In the genomic region with DNA sequence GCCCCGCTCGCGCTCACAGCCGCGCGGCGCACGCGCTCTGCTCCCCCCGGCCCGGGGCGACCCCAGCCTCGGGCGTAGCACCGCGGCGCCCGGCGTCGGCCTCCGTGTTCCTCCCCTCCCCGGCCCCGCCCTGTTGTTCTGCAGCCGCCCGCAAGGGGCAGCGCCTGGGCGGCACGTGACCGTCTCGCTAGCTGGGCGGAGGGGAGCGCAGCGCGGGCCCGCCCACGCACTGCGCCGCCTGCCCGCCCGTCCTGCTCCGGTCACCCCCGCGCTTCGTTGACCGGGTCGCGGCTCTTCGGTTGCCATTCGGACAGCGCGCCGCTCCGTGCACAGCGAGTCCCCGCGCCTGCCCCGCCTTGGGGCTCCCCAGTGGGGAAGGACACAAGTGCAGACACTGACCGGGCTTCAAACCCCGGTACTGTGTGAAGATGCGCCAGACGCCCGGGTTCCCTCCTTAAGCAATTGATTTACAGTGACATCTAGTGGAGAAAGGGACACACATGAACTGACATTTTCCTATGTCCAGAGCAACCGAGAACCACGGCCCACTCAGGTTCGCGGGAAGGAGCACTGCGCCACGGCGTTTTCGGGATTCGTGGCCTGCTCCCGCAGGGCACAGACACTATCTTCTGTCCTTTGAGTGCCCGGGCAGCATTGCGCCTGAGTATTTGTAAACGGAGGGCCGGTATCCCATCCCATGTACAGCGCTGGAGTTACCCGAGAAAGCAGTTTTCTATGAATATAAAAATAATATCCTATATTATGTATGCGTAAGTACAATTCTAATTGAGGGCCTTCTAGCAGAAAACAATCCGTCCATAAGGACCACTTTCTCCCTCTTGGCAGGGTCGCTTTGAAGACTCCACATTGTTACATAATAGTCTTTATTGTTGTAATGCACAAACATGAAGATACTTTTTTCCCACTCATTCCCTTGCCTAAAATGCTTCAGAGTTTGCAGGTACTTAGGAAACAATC, we compare ENCODE assay signal across 1 cellular context.
TF ChIP-seq lines count a peak whose summit lies in the region.

No MANE protein-coding gene starts in this region.

TF ChIP-seq in HEK293, 187 proteins besides CTCF, POLR2A, EP300 and RAD21 (continued from another document and continues in another):
- TF ChIP-seq MYNN (tag by site-specific recombination; IDR thresholded peaks at IDR 0.05; ENCODE audit: borderline replicate concordance) = no peak
- TF ChIP-seq, protein P1, sequence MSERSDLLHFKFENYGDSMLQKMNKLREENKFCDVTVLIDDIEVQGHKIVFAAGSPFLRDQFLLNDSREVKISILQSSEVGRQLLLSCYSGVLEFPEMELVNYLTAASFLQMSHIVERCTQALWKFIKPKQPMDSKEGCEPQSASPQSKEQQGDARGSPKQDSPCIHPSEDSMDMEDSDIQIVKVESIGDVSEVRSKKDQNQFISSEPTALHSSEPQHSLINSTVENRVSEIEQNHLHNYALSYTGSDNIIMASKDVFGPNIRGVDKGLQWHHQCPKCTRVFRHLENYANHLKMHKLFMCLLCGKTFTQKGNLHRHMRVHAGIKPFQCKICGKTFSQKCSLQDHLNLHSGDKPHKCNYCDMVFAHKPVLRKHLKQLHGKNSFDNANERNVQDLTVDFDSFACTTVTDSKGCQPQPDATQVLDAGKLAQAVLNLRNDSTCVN (tag by site-specific recombination; optimal IDR thresholded peaks at IDR 0.05) = peak; percentile 84
- TF ChIP-seq ZNF701 (tag by site-specific recombination; IDR thresholded peaks at IDR 0.05) = no peak
- peak; percentile 63 for TF ChIP-seq EGR2 (tag by site-specific recombination; IDR thresholded peaks at IDR 0.05; ENCODE audit: low read depth)
- TF ChIP-seq ZNF658 (tag by site-specific recombination; IDR thresholded peaks at IDR 0.05) = no peak
- no peak for TF ChIP-seq ZNF624 (tag by site-specific recombination; IDR thresholded peaks at IDR 0.05)
- peak; percentile 91 for TF ChIP-seq ZBTB20 (tag by site-specific recombination; IDR thresholded peaks at IDR 0.05)
- peak; percentile 86 for TF ChIP-seq ZNF600 (tag by site-specific recombination; IDR thresholded peaks at IDR 0.05)
- TF ChIP-seq ZNF274 (IDR thresholded peaks at IDR 0.05; ENCODE audit: low read length) = no peak
- TF ChIP-seq ZNF274 (tag by site-specific recombination; IDR thresholded peaks at IDR 0.05; ENCODE audit: borderline replicate concordance) = no peak
- peak; percentile 44; the same call in 1 of the 2 replicates for TF ChIP-seq SP3 (tag by site-specific recombination; IDR thresholded peaks at IDR 0.05)
- 0 out of 2 replicates have a peak, but pooled peaks have one; percentile 26 for TF ChIP-seq BCL11A (tag by site-specific recombination; IDR thresholded peaks at IDR 0.05; ENCODE audit: low read depth)
- TF ChIP-seq ZEB2 (tag by site-specific recombination; IDR thresholded peaks at IDR 0.05) = peak; percentile 91
- TF ChIP-seq, protein P2, sequence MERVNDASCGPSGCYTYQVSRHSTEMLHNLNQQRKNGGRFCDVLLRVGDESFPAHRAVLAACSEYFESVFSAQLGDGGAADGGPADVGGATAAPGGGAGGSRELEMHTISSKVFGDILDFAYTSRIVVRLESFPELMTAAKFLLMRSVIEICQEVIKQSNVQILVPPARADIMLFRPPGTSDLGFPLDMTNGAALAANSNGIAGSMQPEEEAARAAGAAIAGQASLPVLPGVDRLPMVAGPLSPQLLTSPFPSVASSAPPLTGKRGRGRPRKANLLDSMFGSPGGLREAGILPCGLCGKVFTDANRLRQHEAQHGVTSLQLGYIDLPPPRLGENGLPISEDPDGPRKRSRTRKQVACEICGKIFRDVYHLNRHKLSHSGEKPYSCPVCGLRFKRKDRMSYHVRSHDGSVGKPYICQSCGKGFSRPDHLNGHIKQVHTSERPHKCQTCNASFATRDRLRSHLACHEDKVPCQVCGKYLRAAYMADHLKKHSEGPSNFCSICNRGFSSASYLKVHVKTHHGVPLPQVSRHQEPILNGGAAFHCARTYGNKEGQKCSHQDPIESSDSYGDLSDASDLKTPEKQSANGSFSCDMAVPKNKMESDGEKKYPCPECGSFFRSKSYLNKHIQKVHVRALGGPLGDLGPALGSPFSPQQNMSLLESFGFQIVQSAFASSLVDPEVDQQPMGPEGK (tag by site-specific recombination; IDR thresholded peaks at IDR 0.05) = peak; percentile 76
- TF ChIP-seq, protein P3, sequence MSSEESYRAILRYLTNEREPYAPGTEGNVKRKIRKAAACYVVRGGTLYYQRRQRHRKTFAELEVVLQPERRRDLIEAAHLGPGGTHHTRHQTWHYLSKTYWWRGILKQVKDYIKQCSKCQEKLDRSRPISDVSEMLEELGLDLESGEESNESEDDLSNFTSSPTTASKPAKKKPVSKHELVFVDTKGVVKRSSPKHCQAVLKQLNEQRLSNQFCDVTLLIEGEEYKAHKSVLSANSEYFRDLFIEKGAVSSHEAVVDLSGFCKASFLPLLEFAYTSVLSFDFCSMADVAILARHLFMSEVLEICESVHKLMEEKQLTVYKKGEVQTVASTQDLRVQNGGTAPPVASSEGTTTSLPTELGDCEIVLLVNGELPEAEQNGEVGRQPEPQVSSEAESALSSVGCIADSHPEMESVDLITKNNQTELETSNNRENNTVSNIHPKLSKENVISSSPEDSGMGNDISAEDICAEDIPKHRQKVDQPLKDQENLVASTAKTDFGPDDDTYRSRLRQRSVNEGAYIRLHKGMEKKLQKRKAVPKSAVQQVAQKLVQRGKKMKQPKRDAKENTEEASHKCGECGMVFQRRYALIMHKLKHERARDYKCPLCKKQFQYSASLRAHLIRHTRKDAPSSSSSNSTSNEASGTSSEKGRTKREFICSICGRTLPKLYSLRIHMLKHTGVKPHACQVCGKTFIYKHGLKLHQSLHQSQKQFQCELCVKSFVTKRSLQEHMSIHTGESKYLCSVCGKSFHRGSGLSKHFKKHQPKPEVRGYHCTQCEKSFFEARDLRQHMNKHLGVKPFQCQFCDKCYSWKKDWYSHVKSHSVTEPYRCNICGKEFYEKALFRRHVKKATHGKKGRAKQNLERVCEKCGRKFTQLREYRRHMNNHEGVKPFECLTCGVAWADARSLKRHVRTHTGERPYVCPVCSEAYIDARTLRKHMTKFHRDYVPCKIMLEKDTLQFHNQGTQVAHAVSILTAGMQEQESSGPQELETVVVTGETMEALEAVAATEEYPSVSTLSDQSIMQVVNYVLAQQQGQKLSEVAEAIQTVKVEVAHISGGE (tag by site-specific recombination; conservative IDR thresholded peaks at IDR 0.05; ENCODE audit: low read depth) = peak; percentile 43; the same call in 1 of the 2 replicates
- TF ChIP-seq ZNF610 (tag by site-specific recombination; IDR thresholded peaks at IDR 0.05; ENCODE audit: borderline replicate concordance) = 0 out of 2 replicates have a peak, but pooled peaks have one; percentile 30
- TF ChIP-seq, protein P4, sequence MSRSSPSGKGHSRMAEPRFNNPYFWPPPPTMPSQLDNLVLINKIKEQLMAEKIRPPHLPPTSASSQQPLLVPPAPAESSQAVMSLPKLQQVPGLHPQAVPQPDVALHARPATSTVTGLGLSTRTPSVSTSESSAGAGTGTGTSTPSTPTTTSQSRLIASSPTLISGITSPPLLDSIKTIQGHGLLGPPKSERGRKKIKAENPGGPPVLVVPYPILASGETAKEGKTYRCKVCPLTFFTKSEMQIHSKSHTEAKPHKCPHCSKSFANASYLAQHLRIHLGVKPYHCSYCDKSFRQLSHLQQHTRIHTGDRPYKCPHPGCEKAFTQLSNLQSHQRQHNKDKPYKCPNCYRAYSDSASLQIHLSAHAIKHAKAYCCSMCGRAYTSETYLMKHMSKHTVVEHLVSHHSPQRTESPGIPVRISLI (tag by site-specific recombination; IDR thresholded peaks at IDR 0.05) = no peak
- TF ChIP-seq, protein P5, sequence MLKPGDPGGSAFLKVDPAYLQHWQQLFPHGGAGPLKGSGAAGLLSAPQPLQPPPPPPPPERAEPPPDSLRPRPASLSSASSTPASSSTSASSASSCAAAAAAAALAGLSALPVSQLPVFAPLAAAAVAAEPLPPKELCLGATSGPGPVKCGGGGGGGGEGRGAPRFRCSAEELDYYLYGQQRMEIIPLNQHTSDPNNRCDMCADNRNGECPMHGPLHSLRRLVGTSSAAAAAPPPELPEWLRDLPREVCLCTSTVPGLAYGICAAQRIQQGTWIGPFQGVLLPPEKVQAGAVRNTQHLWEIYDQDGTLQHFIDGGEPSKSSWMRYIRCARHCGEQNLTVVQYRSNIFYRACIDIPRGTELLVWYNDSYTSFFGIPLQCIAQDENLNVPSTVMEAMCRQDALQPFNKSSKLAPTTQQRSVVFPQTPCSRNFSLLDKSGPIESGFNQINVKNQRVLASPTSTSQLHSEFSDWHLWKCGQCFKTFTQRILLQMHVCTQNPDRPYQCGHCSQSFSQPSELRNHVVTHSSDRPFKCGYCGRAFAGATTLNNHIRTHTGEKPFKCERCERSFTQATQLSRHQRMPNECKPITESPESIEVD (tag by site-specific recombination; IDR thresholded peaks at IDR 0.05) = no peak
- no peak for TF ChIP-seq KLF7 (tag by site-specific recombination; IDR thresholded peaks at IDR 0.05; ENCODE audit: borderline replicate concordance)
- peak; percentile 54; the same call in 1 of the 2 replicates for TF ChIP-seq ZNF501 (tag by site-specific recombination; IDR thresholded peaks at IDR 0.05)
- TF ChIP-seq, protein P6, sequence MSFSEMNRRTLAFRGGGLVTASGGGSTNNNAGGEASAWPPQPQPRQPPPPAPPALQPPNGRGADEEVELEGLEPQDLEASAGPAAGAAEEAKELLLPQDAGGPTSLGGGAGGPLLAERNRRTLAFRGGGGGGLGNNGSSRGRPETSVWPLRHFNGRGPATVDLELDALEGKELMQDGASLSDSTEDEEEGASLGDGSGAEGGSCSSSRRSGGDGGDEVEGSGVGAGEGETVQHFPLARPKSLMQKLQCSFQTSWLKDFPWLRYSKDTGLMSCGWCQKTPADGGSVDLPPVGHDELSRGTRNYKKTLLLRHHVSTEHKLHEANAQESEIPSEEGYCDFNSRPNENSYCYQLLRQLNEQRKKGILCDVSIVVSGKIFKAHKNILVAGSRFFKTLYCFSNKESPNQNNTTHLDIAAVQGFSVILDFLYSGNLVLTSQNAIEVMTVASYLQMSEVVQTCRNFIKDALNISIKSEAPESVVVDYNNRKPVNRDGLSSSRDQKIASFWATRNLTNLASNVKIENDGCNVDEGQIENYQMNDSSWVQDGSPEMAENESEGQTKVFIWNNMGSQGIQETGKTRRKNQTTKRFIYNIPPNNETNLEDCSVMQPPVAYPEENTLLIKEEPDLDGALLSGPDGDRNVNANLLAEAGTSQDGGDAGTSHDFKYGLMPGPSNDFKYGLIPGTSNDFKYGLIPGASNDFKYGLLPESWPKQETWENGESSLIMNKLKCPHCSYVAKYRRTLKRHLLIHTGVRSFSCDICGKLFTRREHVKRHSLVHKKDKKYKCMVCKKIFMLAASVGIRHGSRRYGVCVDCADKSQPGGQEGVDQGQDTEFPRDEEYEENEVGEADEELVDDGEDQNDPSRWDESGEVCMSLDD (tag by site-specific recombination; IDR thresholded peaks at IDR 0.05) = peak; percentile 54; the same call in 1 of the 2 replicates
- TF ChIP-seq, protein P7, sequence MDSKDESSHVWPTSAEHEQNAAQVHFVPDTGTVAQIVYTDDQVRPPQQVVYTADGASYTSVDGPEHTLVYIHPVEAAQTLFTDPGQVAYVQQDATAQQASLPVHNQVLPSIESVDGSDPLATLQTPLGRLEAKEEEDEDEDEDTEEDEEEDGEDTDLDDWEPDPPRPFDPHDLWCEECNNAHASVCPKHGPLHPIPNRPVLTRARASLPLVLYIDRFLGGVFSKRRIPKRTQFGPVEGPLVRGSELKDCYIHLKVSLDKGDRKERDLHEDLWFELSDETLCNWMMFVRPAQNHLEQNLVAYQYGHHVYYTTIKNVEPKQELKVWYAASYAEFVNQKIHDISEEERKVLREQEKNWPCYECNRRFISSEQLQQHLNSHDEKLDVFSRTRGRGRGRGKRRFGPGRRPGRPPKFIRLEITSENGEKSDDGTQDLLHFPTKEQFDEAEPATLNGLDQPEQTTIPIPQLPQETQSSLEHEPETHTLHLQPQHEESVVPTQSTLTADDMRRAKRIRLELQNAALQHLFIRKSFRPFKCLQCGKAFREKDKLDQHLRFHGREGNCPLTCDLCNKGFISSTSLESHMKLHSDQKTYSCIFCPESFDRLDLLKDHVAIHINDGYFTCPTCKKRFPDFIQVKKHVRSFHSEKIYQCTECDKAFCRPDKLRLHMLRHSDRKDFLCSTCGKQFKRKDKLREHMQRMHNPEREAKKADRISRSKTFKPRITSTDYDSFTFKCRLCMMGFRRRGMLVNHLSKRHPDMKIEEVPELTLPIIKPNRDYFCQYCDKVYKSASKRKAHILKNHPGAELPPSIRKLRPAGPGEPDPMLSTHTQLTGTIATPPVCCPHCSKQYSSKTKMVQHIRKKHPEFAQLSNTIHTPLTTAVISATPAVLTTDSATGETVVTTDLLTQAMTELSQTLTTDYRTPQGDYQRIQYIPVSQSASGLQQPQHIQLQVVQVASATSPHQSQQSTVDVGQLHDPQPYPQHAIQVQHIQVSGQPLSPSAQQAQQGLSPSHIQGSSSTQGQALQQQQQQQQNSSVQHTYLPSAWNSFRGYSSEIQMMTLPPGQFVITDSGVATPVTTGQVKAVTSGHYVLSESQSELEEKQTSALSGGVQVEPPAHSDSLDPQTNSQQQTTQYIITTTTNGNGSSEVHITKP (tag by site-specific recombination; IDR thresholded peaks at IDR 0.05) = peak; percentile 66
- no peak; the same call in 1 of the 2 replicates for TF ChIP-seq ZNF76 (tag by site-specific recombination; IDR thresholded peaks at IDR 0.05; ENCODE audit: borderline replicate concordance, low read depth)
- TF ChIP-seq, protein P8, sequence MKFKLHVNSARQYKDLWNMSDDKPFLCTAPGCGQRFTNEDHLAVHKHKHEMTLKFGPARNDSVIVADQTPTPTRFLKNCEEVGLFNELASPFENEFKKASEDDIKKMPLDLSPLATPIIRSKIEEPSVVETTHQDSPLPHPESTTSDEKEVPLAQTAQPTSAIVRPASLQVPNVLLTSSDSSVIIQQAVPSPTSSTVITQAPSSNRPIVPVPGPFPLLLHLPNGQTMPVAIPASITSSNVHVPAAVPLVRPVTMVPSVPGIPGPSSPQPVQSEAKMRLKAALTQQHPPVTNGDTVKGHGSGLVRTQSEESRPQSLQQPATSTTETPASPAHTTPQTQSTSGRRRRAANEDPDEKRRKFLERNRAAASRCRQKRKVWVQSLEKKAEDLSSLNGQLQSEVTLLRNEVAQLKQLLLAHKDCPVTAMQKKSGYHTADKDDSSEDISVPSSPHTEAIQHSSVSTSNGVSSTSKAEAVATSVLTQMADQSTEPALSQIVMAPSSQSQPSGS (tag by site-specific recombination; IDR thresholded peaks at IDR 0.05; ENCODE audit: low read depth) = no peak
- TF ChIP-seq, protein P9, sequence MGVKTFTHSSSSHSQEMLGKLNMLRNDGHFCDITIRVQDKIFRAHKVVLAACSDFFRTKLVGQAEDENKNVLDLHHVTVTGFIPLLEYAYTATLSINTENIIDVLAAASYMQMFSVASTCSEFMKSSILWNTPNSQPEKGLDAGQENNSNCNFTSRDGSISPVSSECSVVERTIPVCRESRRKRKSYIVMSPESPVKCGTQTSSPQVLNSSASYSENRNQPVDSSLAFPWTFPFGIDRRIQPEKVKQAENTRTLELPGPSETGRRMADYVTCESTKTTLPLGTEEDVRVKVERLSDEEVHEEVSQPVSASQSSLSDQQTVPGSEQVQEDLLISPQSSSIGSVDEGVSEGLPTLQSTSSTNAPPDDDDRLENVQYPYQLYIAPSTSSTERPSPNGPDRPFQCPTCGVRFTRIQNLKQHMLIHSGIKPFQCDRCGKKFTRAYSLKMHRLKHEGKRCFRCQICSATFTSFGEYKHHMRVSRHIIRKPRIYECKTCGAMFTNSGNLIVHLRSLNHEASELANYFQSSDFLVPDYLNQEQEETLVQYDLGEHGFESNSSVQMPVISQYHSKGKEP (tag by site-specific recombination; IDR thresholded peaks at IDR 0.05) = 0 out of 2 replicates have a peak, but pooled peaks have one; percentile 8
- TF ChIP-seq ZNF660 (tag by site-specific recombination; IDR thresholded peaks at IDR 0.05) = peak; percentile 65
- no peak for TF ChIP-seq ZNF184 (tag by site-specific recombination; IDR thresholded peaks at IDR 0.05)
- TF ChIP-seq ZNF433 (tag by site-specific recombination; IDR thresholded peaks at IDR 0.05; ENCODE audit: low read depth) = no peak
- TF ChIP-seq SP7 (tag by site-specific recombination; IDR thresholded peaks at IDR 0.05) = peak; percentile 70
- TF ChIP-seq ZNF548 (tag by site-specific recombination; IDR thresholded peaks at IDR 0.05) = no peak
- peak; percentile 36; the same call in 1 of the 2 replicates for TF ChIP-seq ZNF785 (tag by site-specific recombination; IDR thresholded peaks at IDR 0.05)
